26 cellular contexts compared by ENCODE assay signal in genomic region chr1:96340688-96341087, GRCh38.
"Had no signal": no experiment of that assay in that cellular context is flagged by ENCODE, and none has a peak within 500 bp of the region (broad histone marks: within the 10 kb centered on the region; RNA-seq: fewer than 3 reads in every experiment).

No MANE protein-coding gene starts in this region.

- H3K4me3 ChIP-seq: coronary artery, esophagus muscularis mucosa, heart right ventricle, left lung, prostate gland, right atrium auricular region, smooth muscle cell, suprapubic skin, transverse colon, vagina had no signal

- H3K27ac Mint-ChIP-seq: naive thymus-derived CD4-positive, alpha-beta T cell; nephron progenitor cell; stimulated activated memory B cell treated with anti-CD40 and anti-IgM and Interleukin-4, amounts not matched to agents 10 μg/mL and 1 μg/mL and 100 μg/mL, for 72 hours; stimulated activated naive CD8-positive, alpha-beta T cell treated with anti-CD3 and anti-CD28 coated beads, Interleukin-15, Interleukin-2, amounts not matched to agents 100 ng/mL and 50 ng/mL, for 24 hours had no signal

- H3K4me1 ChIP-seq: esophagus muscularis mucosa, heart right ventricle, left lung, prostate gland, right atrium auricular region, suprapubic skin, transverse colon, vagina had no signal

- H3K27ac ChIP-seq: coronary artery, esophagus muscularis mucosa, heart right ventricle, left lung, prostate gland, right atrium auricular region, suprapubic skin, transverse colon, vagina had no signal

- H3K4me3 Mint-ChIP-seq: naive thymus-derived CD4-positive, alpha-beta T cell; nephron progenitor cell; stimulated activated memory B cell treated with anti-CD40 and anti-IgM and Interleukin-4, amounts not matched to agents 10 μg/mL and 1 μg/mL and 100 μg/mL, for 72 hours; stimulated activated naive CD8-positive, alpha-beta T cell treated with anti-CD3 and anti-CD28 coated beads, Interleukin-15, Interleukin-2, amounts not matched to agents 100 ng/mL and 50 ng/mL, for 24 hours had no signal

- H3K9me3 ChIP-seq: prostate gland, suprapubic skin, transverse colon, vagina had no signal

- DNase-seq: dermis blood vessel endothelial cell; effector memory CD4-positive, alpha-beta T cell; foreskin melanocyte; glutamatergic neuron; heart right ventricle; hippocampal formation; left cardiac atrium; left lung; mesendoderm; midbrain; naive thymus-derived CD4-positive, alpha-beta T cell; nephron progenitor cell; nucleus accumbens; stimulated activated CD4-positive, alpha-beta T cell treated with anti-CD3 and anti-CD28 coated beads, Interleukin-12 subunit alpha, Interleukin-12 subunit beta, amount 100 ng/mL, for 4 hours; stimulated activated CD4-positive, alpha-beta T cell treated with anti-CD3 and anti-CD28 coated beads, Interleukin-4, amount 100 ng/mL, for 4 hours; transverse colon had no signal

- H3K36me3 ChIP-seq: esophagus muscularis mucosa, heart right ventricle, left lung, prostate gland, right atrium auricular region, suprapubic skin, transverse colon, vagina had no signal

- ATAC-seq: heart right ventricle; left cardiac atrium; left lung; naive thymus-derived CD4-positive, alpha-beta T cell; sciatic nerve; stimulated activated memory B cell treated with anti-CD40 and anti-IgM and Interleukin-4, amounts not matched to agents 10 μg/mL and 1 μg/mL and 100 μg/mL, for 72 hours had no signal

- H3K4me1 Mint-ChIP-seq: nephron progenitor cell; stimulated activated memory B cell treated with anti-CD40 and anti-IgM and Interleukin-4, amounts not matched to agents 10 μg/mL and 1 μg/mL and 100 μg/mL, for 72 hours had no signal

- H3K27me3 Mint-ChIP-seq: naive thymus-derived CD4-positive, alpha-beta T cell; stimulated activated memory B cell treated with anti-CD40 and anti-IgM and Interleukin-4, amounts not matched to agents 10 μg/mL and 1 μg/mL and 100 μg/mL, for 72 hours; stimulated activated naive CD8-positive, alpha-beta T cell treated with anti-CD3 and anti-CD28 coated beads, Interleukin-15, Interleukin-2, amounts not matched to agents 100 ng/mL and 50 ng/mL, for 24 hours had no signal

- H3K27me3 ChIP-seq: esophagus muscularis mucosa, heart right ventricle, left lung, right atrium auricular region, suprapubic skin, transverse colon, vagina had no signal

- H3K36me3 Mint-ChIP-seq: naive thymus-derived CD4-positive, alpha-beta T cell; stimulated activated memory B cell treated with anti-CD40 and anti-IgM and Interleukin-4, amounts not matched to agents 10 μg/mL and 1 μg/mL and 100 μg/mL, for 72 hours had no signal
